8 cellular contexts compared by ENCODE assay signal in the genomic region with DNA sequence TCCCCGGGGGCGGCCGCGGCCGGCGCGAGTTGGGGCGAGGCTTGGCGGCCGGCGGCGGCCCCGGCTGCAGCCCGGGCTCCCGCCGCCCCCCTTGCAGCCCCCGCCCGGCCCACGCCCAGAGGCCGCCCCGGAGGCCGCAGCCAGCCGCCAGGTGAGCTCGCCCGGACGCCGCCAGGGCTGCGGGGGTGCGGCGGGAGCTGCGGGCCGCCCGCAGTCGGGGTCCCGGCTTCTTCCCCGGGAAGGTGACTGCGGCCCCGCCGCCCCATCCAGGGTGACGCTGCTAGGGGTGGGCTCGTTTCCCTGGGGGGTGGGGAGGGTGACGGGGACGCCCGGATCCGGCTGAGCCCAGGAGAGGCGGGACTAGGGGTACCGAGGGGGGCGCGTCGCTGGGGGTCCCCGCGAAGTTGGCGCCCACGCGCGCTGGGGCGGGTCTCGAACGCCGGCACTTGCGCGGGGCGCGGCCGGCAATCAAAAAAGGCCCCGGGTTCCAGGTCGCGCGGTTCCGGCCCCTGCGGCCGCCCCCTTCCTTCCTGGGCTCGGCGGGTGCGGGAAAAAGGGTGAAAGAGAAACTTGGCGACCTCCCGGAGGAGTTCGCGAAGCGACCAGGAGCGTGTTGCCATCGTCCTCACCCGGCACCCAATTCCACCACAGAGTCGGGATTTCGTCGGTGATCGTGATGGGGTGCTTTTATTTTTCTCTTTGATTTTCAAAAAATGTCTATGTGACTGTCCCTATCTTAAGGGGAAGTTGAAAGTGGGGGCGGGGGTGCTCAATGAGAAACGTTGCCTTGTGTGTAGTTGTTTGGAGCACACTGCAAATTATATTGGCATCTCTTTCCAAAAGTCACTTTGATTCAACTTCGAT. TPM values are rescaled to one million over a fixed set of nuclear protein-coding genes. Genes with fewer than 3 reads are reported as not detected.
DNase-seq lines count a peak whose midpoint lies in the region; ATAC-seq, FAIRE-seq and TF ChIP-seq lines count a peak whose summit lies in the region.

No MANE protein-coding gene starts in this region.

- 0 to 1% (median 0%) methylated on average over 59 to 90 of the region's 90 CpGs for WGBS in small intestine, 3 donors

- H3K36me3 ChIP-seq in iPS-20b (ENCODE audit: insufficient read depth, low read depth, low read length) (no peaks in the 10 kb centered on the region; the same call in 1 of the 2 replicates), small intestine (ENCODE audit: control insufficient read depth in 2 of 2, insufficient read depth in 2 of 2, low read length in 2 of 2) (no peaks in the 10 kb centered on the region)

- H3K4me3 ChIP-seq in astrocyte of the spinal cord (ENCODE audit: low read depth, low read length): peak overlapping the region; percentile 92
- H3K4me3 ChIP-seq in iPS-20b (ENCODE audit: low read length): peak overlapping the region; percentile 94
- peak overlapping the region; percentile 96 to 99 for H3K4me3 ChIP-seq in small intestine (ENCODE audit: low read depth in 1 of 2, low read length in 2 of 2)

- peak; percentile 53 for DNase-seq in AG20443 (ENCODE audit: low spot score)
- peak in 4 of 5 donors; percentile 22 to 36 (median 32) for DNase-seq in T-helper 1 cell
- DNase-seq in astrocyte of the spinal cord (ENCODE audit: low read depth, low spot score): no peak
- peak; percentile 43 for DNase-seq in small intestine
- no peak for DNase-seq in NCI-H1092 treated with DMSO at 0.1 percent for 48 hours (lab: John Stamatoyannopoulos, UW)

- peak overlapping the region; percentile 85; the same call in 1 of the 2 replicates for H3K9ac ChIP-seq in iPS-20b (ENCODE audit: low read depth, low read length)

- in situ Hi-C loops in astrocyte of the spinal cord (cut with HindIII; ENCODE audit: low sequenced_read_pairs): no loop called here

- no peak overlapping the region for H3K27ac ChIP-seq in iPS-20b (ENCODE audit: low read length)
- peak overlapping the region; percentile 80 to 85 for H3K27ac ChIP-seq in small intestine (ENCODE audit: low read depth in 1 of 2, low read length in 1 of 2)

- H3K4me1 ChIP-seq in iPS-20b (ENCODE audit: insufficient read depth, low read length) (peaks cover 27% of the 10 kb centered on the region), small intestine (ENCODE audit: control insufficient read depth in 2 of 2, insufficient read depth in 1 of 2, low read depth in 1 of 2, low read length in 1 of 2) (peaks cover 3 to 13% of the 10 kb centered on the region in 2 donors)

- no peak for FAIRE-seq in small intestine (lab: Jason Lieb, UNC)

- TF ChIP-seq CTCF in astrocyte of the spinal cord (IDR thresholded peaks at IDR 0.05; ENCODE audit: low read depth, low read length): no peak

- no peaks in the 10 kb centered on the region for H3K9me3 ChIP-seq in iPS-20b (ENCODE audit: insufficient read depth, low read depth, low read length)
- no peaks in the 10 kb centered on the region for H3K9me3 ChIP-seq in small intestine (ENCODE audit: control insufficient read depth, low read depth)

- H3K27me3 ChIP-seq in iPS-20b (ENCODE audit: insufficient read depth, low read length) (peaks cover 8% of the 10 kb centered on the region; the same call in 1 of the 2 replicates), small intestine (ENCODE audit: control insufficient read depth in 2 of 2, insufficient read depth in 2 of 2, low read length in 2 of 2) (no peaks in the 10 kb centered on the region)

- ATAC-seq in GM19035 (IDR thresholded peaks at IDR 0.05; ENCODE audit: unreplicated experiment): peak; percentile 54
- ATAC-seq in HG03159 (IDR thresholded peaks at IDR 0.05; ENCODE audit: unreplicated experiment): peak; percentile 58

RNA-seq across cellular contexts. Expression of gene ATXN7, which starts 0.6 kb away (rescaled TPM):
- polyA plus RNA-seq in small intestine: 1 to 10 TPM; 2.4 to 6.0 (median 4.7) TPM

RNA-seq across cellular contexts. Expression of gene THOC7, which starts 0.6 kb away (rescaled TPM):
- 100 to 1,000 TPM in 1 of 3 donors, 10 to 100 TPM in 2; 77.0 to 114 (median 93.8) TPM for polyA plus RNA-seq in small intestine

RNA-seq across cellular contexts. Expression of gene C3orf49, which starts 45.1 kb away (rescaled TPM):
- not detected for polyA plus RNA-seq in small intestine

RNA-seq across cellular contexts. Expression of gene SCAANT1, which starts 47.9 kb away (rescaled TPM):
- not detected for polyA plus RNA-seq in small intestine

Comparison
In these comparisons a context has a peak if more than half of its experiments do, and no peak if none do; other contexts are left out.
1. DNase-seq: peak in AG20443 (single experiment), T-helper 1 cell (4 of 5) and small intestine (single experiment); none in astrocyte of the spinal cord (single experiment) and NCI-H1092 treated with DMSO at 0.1 percent for 48 hours (single experiment).
2. Peak in every context shown above with its lines, with median percentiles within 50 percentile points of each other: H3K4me3 ChIP-seq.